In genomic region chr22:20663137-20663828, GRCh38 we compare ENCODE assay signal across 25 cellular contexts.
"Had no signal": no experiment of that assay in that cellular context is flagged by ENCODE, and none has a peak within 500 bp of the region (broad histone marks: within the 10 kb centered on the region; RNA-seq: fewer than 3 reads in every experiment).

No MANE protein-coding gene starts in this region.

- H3K4me1 Mint-ChIP-seq: activated naive CD4-positive, alpha-beta T cell treated with anti-CD3 and anti-CD28 coated beads, Interleukin-2, amount 50 U/mL, for 24 hours; central memory CD8-positive, alpha-beta T cell; WTC11 had no signal

- H3K4me3 ChIP-seq: ascending aorta, body of pancreas, MG63, Peyer's patch had no signal

- H3K9me3 Mint-ChIP-seq: WTC11 had no signal

- ATAC-seq: activated CD8-positive, alpha-beta T cell treated with anti-CD3 and anti-CD28 coated beads, Interleukin-2, amount 10 ng/mL, durations not matched to agents 7 days and 5 days; body of pancreas; WTC11 had no signal

- H3K4me3 Mint-ChIP-seq: activated CD8-positive, alpha-beta T cell treated with anti-CD3 and anti-CD28 coated beads, Interleukin-2, amount 10 ng/mL, durations not matched to agents 7 days and 5 days; activated naive CD4-positive, alpha-beta T cell treated with anti-CD3 and anti-CD28 coated beads, Interleukin-2, amount 50 U/mL, for 24 hours; central memory CD8-positive, alpha-beta T cell; T-helper 1 cell treated with Interleukin-12 subunit alpha and Interleukin-12 subunit beta and Interleukin-4 antibody, amounts not matched to agents 30 μg/mL and 1 μg/mL, for 36 hours; WTC11 had no signal

- H3K27me3 ChIP-seq: ascending aorta, body of pancreas, Peyer's patch had no signal

- H3K36me3 ChIP-seq: ascending aorta, MG63, Peyer's patch had no signal

- H3K27ac ChIP-seq: ascending aorta, body of pancreas, Peyer's patch had no signal

- H3K4me1 ChIP-seq: ascending aorta, body of pancreas, Peyer's patch had no signal

- H3K9me3 ChIP-seq: MG63 had no signal

- H3K36me3 Mint-ChIP-seq: WTC11 had no signal

- H3K27ac Mint-ChIP-seq: activated CD8-positive, alpha-beta T cell treated with anti-CD3 and anti-CD28 coated beads, Interleukin-2, amount 10 ng/mL, durations not matched to agents 7 days and 5 days; activated naive CD4-positive, alpha-beta T cell treated with anti-CD3 and anti-CD28 coated beads, Interleukin-2, amount 50 U/mL, for 24 hours; T-helper 1 cell treated with Interleukin-12 subunit alpha and Interleukin-12 subunit beta and Interleukin-4 antibody, amounts not matched to agents 30 μg/mL and 1 μg/mL, for 36 hours; WTC11 had no signal

- DNase-seq: activated CD4-positive, alpha-beta T cell treated with anti-CD3 and anti-CD28 coated beads for 48 hours; activated CD4-positive, alpha-beta T cell treated with anti-CD3 and anti-CD28 coated beads, Interleukin-2, amount 50 U/mL, for 4 hours; activated CD4-positive, CD25-positive, alpha-beta regulatory T cell treated with anti-CD3 and anti-CD28 coated beads, Interleukin-2, amount 50 U/mL, for 72 hours; activated CD8-positive, alpha-beta memory T cell treated with anti-CD3 and anti-CD28 coated beads, Interleukin-2, amount 50 U/mL, for 48 hours; activated CD8-positive, alpha-beta T cell treated with anti-CD3 and anti-CD28 coated beads, Interleukin-2, amount 10 ng/mL, durations not matched to agents 7 days and 5 days; activated naive CD4-positive, alpha-beta T cell; activated T-cell treated with anti-CD3 and anti-CD28 coated beads, Interleukin-2, amount 50 U/mL, for 1 hour; amniotic stem cell; body of pancreas; KG1; MG63; NCI-H1105; NCI-H1436; NCI-H187; NCI-H2081; NCI-H510A treated with DMSO at 0.1 percent for 48 hours; NCI-H69; Peyer's patch; SHP77 treated with DMSO at 0.1 percent for 48 hours; T-helper 9 cell had no signal
